In genomic region chr1:99869723-99870122, GRCh38 we compare ENCODE assay signal across 22 cellular contexts. TPM values are rescaled to one million over a fixed set of nuclear protein-coding genes. Genes with fewer than 3 reads are reported as not detected.
DNase-seq lines count a peak whose midpoint lies in the region; ATAC-seq, FAIRE-seq and TF ChIP-seq lines count a peak whose summit lies in the region.
"Had no signal": no experiment of that assay in that cellular context is flagged by ENCODE, and none has a peak within 500 bp of the region (broad histone marks: within the 10 kb centered on the region; RNA-seq: fewer than 3 reads in every experiment).

No MANE protein-coding gene starts in this region.

- 0 out of 2 replicates have a peak, but pooled peaks cover 3% of the 10 kb centered on the region for H3K4me1 ChIP-seq in IMR-90 (ENCODE audit: control insufficient read depth, insufficient read depth, low read length)
- peaks cover 18% of the 10 kb centered on the region for H3K4me1 ChIP-seq in adipocyte (ENCODE audit: control insufficient read depth, insufficient read depth, low read length)
- peaks cover 0 to 21% (median 5%) of the 10 kb centered on the region in 3 donors for H3K4me1 ChIP-seq in gastroesophageal sphincter
- peaks cover 9 to 15% of the 10 kb centered on the region in 2 experiments for H3K4me1 ChIP-seq in neutrophil (ENCODE audit: control insufficient read depth in 1 of 2, insufficient read depth in 1 of 2, low read depth in 1 of 2, low read length in 1 of 2)
- H3K4me1 ChIP-seq: A549 had no signal

- H4K91ac ChIP-seq in IMR-90 (ENCODE audit: insufficient read depth, low read depth, low read length), result no peak overlapping the region

- in situ Hi-C loops in IMR-90 (cut with MboI; ENCODE audit: low sequenced_read_pairs), result no loop called here

- H3K9me3 ChIP-seq in IMR-90 (ENCODE audit: control insufficient read depth, insufficient read depth, low read length) (no peaks in the 10 kb centered on the region), adipocyte (ENCODE audit: control insufficient read depth, low read length) (no peaks in the 10 kb centered on the region), gastroesophageal sphincter (no peaks in the 10 kb centered on the region), neutrophil (no peaks in the 10 kb centered on the region)
- H3K9me3 ChIP-seq: A549 had no signal

- TF ChIP-seq POLR2A in IMR-90 (IDR thresholded peaks at IDR 0.05; ENCODE audit: low read depth, low read length) (no peak), gastroesophageal sphincter (IDR thresholded peaks at IDR 0.05) (no peak), GM12892 (IDR thresholded peaks at IDR 0.05; ENCODE audit: low read depth, low read length) (no peak)

- no peaks in the 10 kb centered on the region for H3K79me1 ChIP-seq in IMR-90 (ENCODE audit: low read depth in 1 of 2, low read length in 2 of 2)

- H3K4me2 ChIP-seq in IMR-90 (ENCODE audit: low read depth, low read length), result peak overlapping the region; percentile 42; the same call in 1 of the 2 replicates
- H3K4me2 ChIP-seq: A549 had no signal

- ATAC-seq in IMR-90 (ENCODE audit: low read depth), result peak; percentile 42; the same call in 1 of the 2 replicates
- no peak for ATAC-seq in gastroesophageal sphincter
- ATAC-seq in HG03280 (IDR thresholded peaks at IDR 0.05; ENCODE audit: unreplicated experiment), result no peak
- ATAC-seq in GM18858 (IDR thresholded peaks at IDR 0.05; ENCODE audit: unreplicated experiment), result no peak
- ATAC-seq: A549 had no signal

- H2BK5ac ChIP-seq in IMR-90 (ENCODE audit: low read depth, low read length, poor library complexity, severe bottlenecking), result no peak overlapping the region

- no peak overlapping the region for H4K5ac ChIP-seq in IMR-90 (ENCODE audit: low read depth, low read length)

- H3K27me3 ChIP-seq in IMR-90 (ENCODE audit: control insufficient read depth, insufficient read depth, low read length), result no peaks in the 10 kb centered on the region
- no peaks in the 10 kb centered on the region for H3K27me3 ChIP-seq in adipocyte (replicated peaks; ENCODE audit: control insufficient read depth, insufficient read depth, low read length)
- H3K27me3 ChIP-seq in gastroesophageal sphincter, result no peaks in the 10 kb centered on the region
- H3K27me3 ChIP-seq in neutrophil, result no peaks in the 10 kb centered on the region

- no peak for FAIRE-seq in GM12892 (lab: Jason Lieb, UNC)
- FAIRE-seq: A549, GM12891, GM19239, H1 had no signal

- H3K23ac ChIP-seq in IMR-90 (ENCODE audit: low read depth, low read length), result no peak overlapping the region

- H3K27ac ChIP-seq in IMR-90 (ENCODE audit: insufficient read depth, low read length), result no peak overlapping the region
- peak overlapping the region; percentile 51 to 69 (median 57) for H3K27ac ChIP-seq in gastroesophageal sphincter
- peak overlapping the region; percentile 74 for H3K27ac ChIP-seq in neutrophil
- H3K27ac ChIP-seq: A549, GM23248 had no signal

- POLR2A ChIA-PET in IMR-90 (lab: Charles Lee; ENCODE audit: unreplicated experiment), result no interaction called here

- no peak for TF ChIP-seq RAD21 in IMR-90 (IDR thresholded peaks at IDR 0.05; ENCODE audit: low read length)

- no peaks in the 10 kb centered on the region for H4K20me1 ChIP-seq in IMR-90 (ENCODE audit: insufficient read depth, low read length)

- DNase-seq in IMR-90, result no peak
- no peak for DNase-seq in adipocyte (ENCODE audit: low read depth)
- no peak for DNase-seq in SKM-1 treated with dmso at 0.1 percent for 144 hours (lab: John Stamatoyannopoulos, UW; ENCODE audit: unreplicated experiment)
- DNase-seq in GM12892 (ENCODE audit: insufficient read length), result no peak
- DNase-seq: 8988T; ACHN; C1 segment of cervical spinal cord; Calu3; CD4-positive, alpha-beta memory T cell; COR-L47; DMS53; DMS79 treated with DMSO at 0.1 percent for 48 hours; H7 had no signal

- dilution Hi-C loops in IMR-90 (cut with HindIII; ENCODE audit: low sequenced_read_pairs, unreplicated experiment), result no loop called here

- TF ChIP-seq CTCF in IMR-90 (conservative IDR thresholded peaks at IDR 0.05; ENCODE audit: low read depth, low read length) (no peak), gastroesophageal sphincter (IDR thresholded peaks at IDR 0.05) (no peak), neutrophil (IDR thresholded peaks at IDR 0.05) (no peak)

- no peak overlapping the region for H2BK20ac ChIP-seq in IMR-90 (ENCODE audit: low read depth, low read length)

- no peak overlapping the region for H2AFZ ChIP-seq in IMR-90 (replicated peaks; ENCODE audit: low read length, poor library complexity)
- H2AFZ ChIP-seq: GM23248 had no signal

- TF ChIP-seq EP300 in gastroesophageal sphincter (IDR thresholded peaks at IDR 0.05), result no peak

- CTCF ChIA-PET in IMR-90 (lab: Yijun Ruan, JAX), result no interaction called here

- H3K9me1 ChIP-seq in IMR-90 (ENCODE audit: insufficient read depth, low read length), result no peaks in the 10 kb centered on the region

- no peak overlapping the region for H3K56ac ChIP-seq in IMR-90 (ENCODE audit: extremely low read depth, insufficient read depth, low read length)

- H3K36me3 ChIP-seq in IMR-90 (ENCODE audit: control insufficient read depth, insufficient read depth, low read length) (peaks cover 1% of the 10 kb centered on the region; the same call in 1 of the 2 replicates), adipocyte (ENCODE audit: control insufficient read depth, insufficient read depth, low read length, severe bottlenecking) (peaks cover 10% of the 10 kb centered on the region), gastroesophageal sphincter (peaks cover 2 to 32% of the 10 kb centered on the region in 2 donors), neutrophil (peaks cover 32% of the 10 kb centered on the region)

- intact Hi-C loops in IMR-90 (cut with micrococcal nuclease), result no loop called here

- no peak overlapping the region for H3K14ac ChIP-seq in IMR-90 (replicated peaks; ENCODE audit: low read depth, low read length)

- H3K4me3 ChIP-seq in IMR-90 (ENCODE audit: insufficient read depth, low read depth, low read length), result no peak overlapping the region
- peak overlapping the region; percentile 47 for H3K4me3 ChIP-seq in adipocyte (ENCODE audit: low read length)
- H3K4me3 ChIP-seq in gastroesophageal sphincter, result no peak overlapping the region
- H3K4me3 ChIP-seq in neutrophil (ENCODE audit: low read depth in 1 of 2, low read length in 1 of 2), result no peak overlapping the region
- H3K4me3 ChIP-seq: A549, GM23248 had no signal

- no peak overlapping the region for H2BK120ac ChIP-seq in IMR-90 (ENCODE audit: low read depth, low read length)

- no TSS peak for BruUV-seq in IMR-90 (replicated peaks; lab: Mats Ljungman, UMichigan)

- no peak overlapping the region for H3K18ac ChIP-seq in IMR-90 (ENCODE audit: low read depth, low read length)

- H3K4ac ChIP-seq in IMR-90 (ENCODE audit: low read depth, low read length), result no peak overlapping the region

- H2AK5ac ChIP-seq in IMR-90 (ENCODE audit: low read depth, low read length), result no peak overlapping the region

- H3K9ac ChIP-seq in IMR-90 (ENCODE audit: low read depth, low read length) (no peak overlapping the region), adipocyte (ENCODE audit: low read length) (no peak overlapping the region)
- H3K9ac ChIP-seq: GM23248 had no signal

- no peak overlapping the region for H4K8ac ChIP-seq in IMR-90 (ENCODE audit: low read depth in 2 of 2, low read length in 2 of 2)

- H2BK15ac ChIP-seq in IMR-90 (ENCODE audit: low read depth, low read length), result no peak overlapping the region

- no CpG with 5 or more reads among the region's 6 CpGs for WGBS in IMR-90 (ENCODE audit: extremely low coverage in 2 of 2, insufficient read length in 1 of 2), 2 experiments
- 41 to 67% methylated on average over 6 of the region's 6 CpGs for WGBS in gastroesophageal sphincter (ENCODE audit: low coverage in 1 of 2), 2 donors

- no peak overlapping the region for H2AK9ac ChIP-seq in IMR-90 (replicated peaks; ENCODE audit: low read depth, low read length, poor library complexity)

TF ChIP-seq in IMR-90, 13 proteins besides CTCF, POLR2A, EP300 and RAD21 (continues in another document):
- no peak for TF ChIP-seq CHD1 (IDR thresholded peaks at IDR 0.05; ENCODE audit: low read depth, low read length)
- TF ChIP-seq, protein P1, sequence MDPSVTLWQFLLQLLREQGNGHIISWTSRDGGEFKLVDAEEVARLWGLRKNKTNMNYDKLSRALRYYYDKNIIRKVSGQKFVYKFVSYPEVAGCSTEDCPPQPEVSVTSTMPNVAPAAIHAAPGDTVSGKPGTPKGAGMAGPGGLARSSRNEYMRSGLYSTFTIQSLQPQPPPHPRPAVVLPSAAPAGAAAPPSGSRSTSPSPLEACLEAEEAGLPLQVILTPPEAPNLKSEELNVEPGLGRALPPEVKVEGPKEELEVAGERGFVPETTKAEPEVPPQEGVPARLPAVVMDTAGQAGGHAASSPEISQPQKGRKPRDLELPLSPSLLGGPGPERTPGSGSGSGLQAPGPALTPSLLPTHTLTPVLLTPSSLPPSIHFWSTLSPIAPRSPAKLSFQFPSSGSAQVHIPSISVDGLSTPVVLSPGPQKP (IDR thresholded peaks at IDR 0.05; ENCODE audit: borderline replicate concordance, low read depth, low read length), result no peak
- TF ChIP-seq SMC3 (IDR thresholded peaks at IDR 0.05; ENCODE audit: low read depth, low read length), result no peak
- no peak for TF ChIP-seq MAFK (IDR thresholded peaks at IDR 0.05; ENCODE audit: low read depth, low read length)
- TF ChIP-seq MAZ (IDR thresholded peaks at IDR 0.05; ENCODE audit: borderline replicate concordance, low read depth, low read length), result no peak
- no peak for TF ChIP-seq FOS (IDR thresholded peaks at IDR 0.05; ENCODE audit: low read depth, low read length)
- TF ChIP-seq RCOR1 (IDR thresholded peaks at IDR 0.05; ENCODE audit: insufficient replicate concordance, low read length), result no peak
- TF ChIP-seq NFE2L2 (IDR thresholded peaks at IDR 0.05; ENCODE audit: low read depth, low read length), result no peak
- no peak for TF ChIP-seq RFX5 (IDR thresholded peaks at IDR 0.05; ENCODE audit: low read depth, low read length)
- TF ChIP-seq, protein P2, sequence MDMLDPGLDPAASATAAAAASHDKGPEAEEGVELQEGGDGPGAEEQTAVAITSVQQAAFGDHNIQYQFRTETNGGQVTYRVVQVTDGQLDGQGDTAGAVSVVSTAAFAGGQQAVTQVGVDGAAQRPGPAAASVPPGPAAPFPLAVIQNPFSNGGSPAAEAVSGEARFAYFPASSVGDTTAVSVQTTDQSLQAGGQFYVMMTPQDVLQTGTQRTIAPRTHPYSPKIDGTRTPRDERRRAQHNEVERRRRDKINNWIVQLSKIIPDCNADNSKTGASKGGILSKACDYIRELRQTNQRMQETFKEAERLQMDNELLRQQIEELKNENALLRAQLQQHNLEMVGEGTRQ (IDR thresholded peaks at IDR 0.05; ENCODE audit: low read depth, low read length), result no peak
- TF ChIP-seq MXI1 (IDR thresholded peaks at IDR 0.05; ENCODE audit: borderline replicate concordance, low read depth, low read length), result no peak
- no peak for TF ChIP-seq BHLHE40 (IDR thresholded peaks at IDR 0.05; ENCODE audit: low read depth, low read length)

RNA-seq across cellular contexts. Expression of gene AGL, which starts 19.6 kb away (rescaled TPM):
- total RNA-seq in IMR-90 (2012; rRNA removed) (7.0 and 12.2 TPM in 2 replicates), gastroesophageal sphincter (100 to 1,000 TPM in 3 of 4 donors, 10 to 100 TPM in 1; 62.9 to 131 (median 119) TPM)
- polyA plus RNA-seq in IMR-90 (2012; rRNA removed), result 1.8 and 2.4 TPM in 2 replicates
- polyA plus RNA-seq in IMR-90 (2012; cell fraction: cytosol; rRNA removed), result 0.25 TPM in 2 replicates
- polyA plus RNA-seq in IMR-90 (2012; cell fraction: nucleus; rRNA removed; ENCODE audit: low replicate concordance), result 0.36 and 3.2 TPM in 2 replicates
- polyA plus RNA-seq in GM12892 (2012; ENCODE audit: missing spikeins), result 17.2 TPM
